8 cellular contexts compared by ENCODE assay signal in genomic region chr20:8073024-8073832, GRCh38. TPM values are rescaled to one million over a fixed set of nuclear protein-coding genes. Genes with fewer than 3 reads are reported as not detected.
DNase-seq lines count a peak whose midpoint lies in the region; ATAC-seq and TF ChIP-seq lines count a peak whose summit lies in the region.

No MANE protein-coding gene starts in this region.

- peak overlapping the region; percentile 56 for H3K27ac Mint-ChIP-seq in activated T-cell treated with anti-CD3 and anti-CD28 coated beads, Interleukin-2, amount 50 U/mL, for 72 hours

- no peaks in the 10 kb centered on the region for H3K36me3 Mint-ChIP-seq in activated T-cell treated with anti-CD3 and anti-CD28 coated beads, Interleukin-2, amount 50 U/mL, for 72 hours (ENCODE audit: insufficient read depth in 2 of 2)

- H3K9ac ChIP-seq in HUES48 (ENCODE audit: low read depth, low read length), result peak overlapping the region; percentile 38; the same call in 1 of the 2 replicates

- peaks cover 14% of the 10 kb centered on the region for H3K4me1 Mint-ChIP-seq in activated T-cell treated with anti-CD3 and anti-CD28 coated beads, Interleukin-2, amount 50 U/mL, for 72 hours (ENCODE audit: low read depth)

- TF ChIP-seq CTCF in AG09309 (IDR thresholded peaks at IDR 0.05; ENCODE audit: control insufficient read depth, insufficient read depth, low read depth, low read length, missing control alignments), result no peak

- no peak overlapping the region for H3K4me3 ChIP-seq in AG09309 (ENCODE audit: control insufficient read depth, low read depth, low read length)
- no peak overlapping the region for H3K4me3 ChIP-seq in HUES48 (ENCODE audit: low read depth, low read length)

- H3K27me3 Mint-ChIP-seq in activated T-cell treated with anti-CD3 and anti-CD28 coated beads, Interleukin-2, amount 50 U/mL, for 72 hours (ENCODE audit: low read depth), result no peaks in the 10 kb centered on the region

- H3K9me3 Mint-ChIP-seq in activated T-cell treated with anti-CD3 and anti-CD28 coated beads, Interleukin-2, amount 50 U/mL, for 72 hours, result no peaks in the 10 kb centered on the region

- peak; percentile 41 for DNase-seq in AG09309 (ENCODE audit: low read depth)
- DNase-seq in activated T-cell treated with anti-CD3 and anti-CD28 coated beads, Interleukin-2, amount 50 U/mL, for 72 hours, result no peak
- DNase-seq in kidney tubule cell (ENCODE audit: low spot score), result peak; percentile 32
- no peak for DNase-seq in NCI-H774 (lab: John Stamatoyannopoulos, UW)
- DNase-seq in NCI-H1436 treated with DMSO at 0.1 percent for 48 hours (lab: John Stamatoyannopoulos, UW), result no peak

- H3K9me3 ChIP-seq in HUES48 (ENCODE audit: control insufficient read depth, insufficient read depth, low read length), result no peaks in the 10 kb centered on the region

- no peaks in the 10 kb centered on the region for H3K36me3 ChIP-seq in HUES48 (ENCODE audit: control insufficient read depth, insufficient read depth, low read length)

- peak overlapping the region; percentile 79 for H3K27ac ChIP-seq in HUES48 (ENCODE audit: low read depth, low read length)

- peak; percentile 67 to 69 for ATAC-seq in activated T-cell treated with anti-CD3 and anti-CD28 coated beads, Interleukin-2, amount 50 U/mL, for 72 hours (replicated peaks in 1 of 2)
- ATAC-seq in GM18498 (IDR thresholded peaks at IDR 0.05; ENCODE audit: unreplicated experiment) (no peak), HG03469 (IDR thresholded peaks at IDR 0.05; ENCODE audit: unreplicated experiment) (no peak)

- H3K4me1 ChIP-seq in HUES48 (ENCODE audit: control insufficient read depth, insufficient read depth, low read length), result peaks cover 6% of the 10 kb centered on the region

- peak overlapping the region; percentile 9 to 23 for H3K4me3 Mint-ChIP-seq in activated T-cell treated with anti-CD3 and anti-CD28 coated beads, Interleukin-2, amount 50 U/mL, for 72 hours

- H3K27me3 ChIP-seq in HUES48 (ENCODE audit: control insufficient read depth, insufficient read depth, low read length), result no peaks in the 10 kb centered on the region

RNA-seq across cellular contexts. Expression of gene TMX4, which starts 53.7 kb away (rescaled TPM):
- 10 to 100 TPM; 36.9 to 42.5 TPM for total RNA-seq in activated T-cell treated with anti-CD3 and anti-CD28 coated beads, Interleukin-2, amount 50 U/mL, for 72 hours

RNA-seq across cellular contexts. Expression of gene PLCB1, which starts 58.8 kb away (rescaled TPM):
- 1 to 10 TPM; 3.2 to 3.4 TPM for total RNA-seq in activated T-cell treated with anti-CD3 and anti-CD28 coated beads, Interleukin-2, amount 50 U/mL, for 72 hours

Comparison
In these comparisons a context has a peak if more than half of its experiments do, and no peak if none do; other contexts are left out.
1. DNase-seq: peak in AG09309 (single experiment) and kidney tubule cell (single experiment); none in activated T-cell treated with anti-CD3 and anti-CD28 coated beads, Interleukin-2, amount 50 U/mL, for 72 hours (0 of 2), NCI-H774 (single experiment) and NCI-H1436 treated with DMSO at 0.1 percent for 48 hours (single experiment).
2. ATAC-seq: peak in activated T-cell treated with anti-CD3 and anti-CD28 coated beads, Interleukin-2, amount 50 U/mL, for 72 hours (2 of 2); none in GM18498 (single experiment) and HG03469 (single experiment).